In genomic region chr18:21991897-21992296, GRCh38 we compare ENCODE assay signal across 1 cellular context.
TF ChIP-seq lines count a peak whose summit lies in the region.

No MANE protein-coding gene starts in this region.

TF ChIP-seq in WTC11, 78 proteins besides CTCF, POLR2A, EP300 and RAD21 (continued from another document):
- TF ChIP-seq, protein P1, sequence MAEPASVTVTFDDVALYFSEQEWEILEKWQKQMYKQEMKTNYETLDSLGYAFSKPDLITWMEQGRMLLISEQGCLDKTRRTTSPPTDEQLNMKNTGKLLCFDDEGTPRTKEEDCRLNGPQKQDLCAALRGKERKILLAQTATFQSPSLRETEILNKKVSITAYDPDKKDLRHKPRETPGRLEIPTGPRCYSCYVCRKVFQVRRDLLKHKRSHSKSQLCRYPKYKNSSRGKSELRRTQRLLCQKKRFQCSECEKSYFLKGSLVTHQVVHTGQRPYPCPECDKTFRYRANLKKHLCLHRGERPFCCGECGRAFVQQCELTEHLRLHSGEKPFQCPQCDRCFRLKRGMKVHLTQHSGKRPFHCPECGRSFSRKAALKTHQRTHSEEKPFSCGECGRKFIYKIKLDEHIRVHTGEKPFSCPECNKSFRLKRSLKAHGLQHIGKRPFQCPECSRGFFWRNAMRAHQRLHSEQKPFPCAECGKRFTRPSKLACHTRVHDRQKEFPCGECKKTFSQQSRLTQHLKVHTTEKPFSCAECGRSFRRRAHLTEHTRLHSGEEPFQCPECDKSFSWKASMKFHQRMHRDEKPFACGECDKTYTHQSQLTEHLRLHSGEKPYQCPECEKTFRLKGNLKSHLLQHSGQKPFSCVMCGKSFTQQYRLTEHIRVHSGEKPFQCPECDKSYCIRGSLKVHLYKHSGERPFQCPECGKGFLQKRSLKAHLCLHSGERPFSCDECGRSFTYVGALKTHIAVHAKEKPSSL (CRISPR knock-in tag; conservative IDR thresholded peaks at IDR 0.05), result no peak
- TF ChIP-seq RELA (CRISPR knock-in tag; IDR thresholded peaks at IDR 0.05; ENCODE audit: borderline replicate concordance) (no peak), SP1 (CRISPR knock-in tag; conservative IDR thresholded peaks at IDR 0.05) (no peak), MAX (CRISPR knock-in tag; IDR thresholded peaks at IDR 0.05) (no peak), ZNF416 (CRISPR knock-in tag; IDR thresholded peaks at IDR 0.05) (no peak)
TF ChIP-seq in WTC11: peak in this region for 0.
